ENCODE assay signal across 19 cellular contexts in genomic region chr5:133289686-133290367, GRCh38.
DNase-seq lines count a peak whose midpoint lies in the region; ATAC-seq, FAIRE-seq and TF ChIP-seq lines count a peak whose summit lies in the region.
"Had no signal": no experiment of that assay in that cellular context is flagged by ENCODE, and none has a peak within 500 bp of the region (broad histone marks: within the 10 kb centered on the region; RNA-seq: fewer than 3 reads in every experiment).

No MANE protein-coding gene starts in this region.

- intact Hi-C loops in dorsolateral prefrontal cortex (cut with DNase I): no loop called here

- H3K9me3 ChIP-seq in small intestine (ENCODE audit: control insufficient read depth, low read depth) (no peaks in the 10 kb centered on the region), tibial nerve (no peaks in the 10 kb centered on the region)
- H3K9me3 ChIP-seq: BLaER1 treated with 17β-estradiol and CSF1 and Interleukin-3, amounts not matched to agents 10 nM and 100 nM; gastrocnemius medialis; right lobe of liver; testis had no signal

- DNase-seq in LNCaP clone FGC (ENCODE audit: low read depth) (peak; percentile 74), NCI-H526 (lab: John Stamatoyannopoulos, UW) (peak; percentile 32 to 53), dorsolateral prefrontal cortex (no peak), small intestine (peak; percentile 21), tibial nerve (ENCODE audit: low spot score in 2 of 2) (no peak), SW480 (ENCODE audit: low spot score) (no peak)
- DNase-seq: activated CD4-positive, alpha-beta T cell treated with anti-CD3 and anti-CD28 coated beads, Interleukin-2, amount 10 ng/mL, durations not matched to agents 24 days and 14 days; activated naive CD8-positive, alpha-beta T cell treated with anti-CD3 and anti-CD28 coated beads, Interleukin-2, amount 10 ng/mL, durations not matched to agents 7 days and 5 days; endodermal cell; NCI-H1048; nephron progenitor cell; NK-92 treated with Interleukin-12 subunit alpha and Interleukin-12 subunit beta, amount 100 ng/mL, for 24 hours; right lobe of liver; testis had no signal

- no peak for FAIRE-seq in small intestine (lab: Jason Lieb, UNC)

- H3K4me1 ChIP-seq in small intestine (ENCODE audit: control insufficient read depth in 2 of 2, insufficient read depth in 1 of 2, low read depth in 1 of 2, low read length in 1 of 2) (no peaks in the 10 kb centered on the region), tibial nerve (no peaks in the 10 kb centered on the region)
- H3K4me1 ChIP-seq: right lobe of liver had no signal

- no peak for TF ChIP-seq EP300 in tibial nerve (IDR thresholded peaks at IDR 0.05)

- 35 to 69% (median 55%) methylated on average over 9 of the region's 9 CpGs for WGBS in small intestine, 3 donors
- WGBS in tibial nerve, 2 donors: 64 to 75% methylated on average over 9 of the region's 9 CpGs

- no peak overlapping the region for H3K4me3 ChIP-seq in LNCaP clone FGC (ENCODE audit: low read depth, low read length)
- H3K4me3 ChIP-seq in dorsolateral prefrontal cortex: no peak overlapping the region
- no peak overlapping the region for H3K4me3 ChIP-seq in small intestine (ENCODE audit: low read depth in 1 of 2, low read length in 2 of 2)
- no peak overlapping the region for H3K4me3 ChIP-seq in tibial nerve
- H3K4me3 ChIP-seq: BLaER1 treated with 17β-estradiol and CSF1 and Interleukin-3, amounts not matched to agents 10 nM and 100 nM; cardiac muscle cell; gastrocnemius medialis; right lobe of liver; testis had no signal

- ATAC-seq in GM19351 (IDR thresholded peaks at IDR 0.05; ENCODE audit: unreplicated experiment): no peak
- ATAC-seq: right lobe of liver, Right ventricle myocardium inferior had no signal

- H3K27me3 ChIP-seq in dorsolateral prefrontal cortex (no peaks in the 10 kb centered on the region), small intestine (ENCODE audit: control insufficient read depth in 2 of 2, insufficient read depth in 2 of 2, low read length in 2 of 2) (no peaks in the 10 kb centered on the region), tibial nerve (no peaks in the 10 kb centered on the region)
- H3K27me3 ChIP-seq: BLaER1 treated with 17β-estradiol and CSF1 and Interleukin-3, amounts not matched to agents 10 nM and 100 nM; cardiac muscle cell; gastrocnemius medialis; right lobe of liver; testis had no signal

- TF ChIP-seq POLR2A in tibial nerve (IDR thresholded peaks at IDR 0.05): no peak

- H3K27ac ChIP-seq in dorsolateral prefrontal cortex: peak overlapping the region in 58 of 59 donors; percentile 9 to 95 (median 80)
- H3K27ac ChIP-seq in small intestine (ENCODE audit: low read depth in 1 of 2, low read length in 1 of 2): no peak overlapping the region
- no peak overlapping the region for H3K27ac ChIP-seq in tibial nerve
- H3K27ac ChIP-seq: BLaER1 treated with 17β-estradiol and CSF1 and Interleukin-3, amounts not matched to agents 10 nM and 100 nM; cardiac muscle cell; right lobe of liver; testis had no signal

- H3K36me3 ChIP-seq in small intestine (ENCODE audit: control insufficient read depth in 2 of 2, insufficient read depth in 2 of 2, low read length in 2 of 2) (no peaks in the 10 kb centered on the region), tibial nerve (no peaks in the 10 kb centered on the region)
- H3K36me3 ChIP-seq: BLaER1 treated with 17β-estradiol and CSF1 and Interleukin-3, amounts not matched to agents 10 nM and 100 nM; cardiac muscle cell; gastrocnemius medialis; right lobe of liver had no signal

- TF ChIP-seq CTCF in LNCaP clone FGC (IDR thresholded peaks at IDR 0.05; ENCODE audit: control insufficient read depth, extremely low read depth, insufficient read depth): peak; percentile 34
- no peak for TF ChIP-seq CTCF in dorsolateral prefrontal cortex (IDR thresholded peaks at IDR 0.05 in 54 of 56, conservative IDR thresholded peaks at IDR 0.05 in 2 of 56; ENCODE audit: low read depth in 1 of 56, partially characterized antibody in 56 of 56)
- no peak for TF ChIP-seq CTCF in tibial nerve (IDR thresholded peaks at IDR 0.05)

Comparison
In these comparisons a context has a peak if more than half of its experiments do, and no peak if none do; other contexts are left out.
1. DNase-seq: peak in LNCaP clone FGC (single experiment), NCI-H526 (2 of 2) and small intestine (single experiment); none in dorsolateral prefrontal cortex (0 of 10), tibial nerve (0 of 2) and SW480 (single experiment).
2. H3K27ac ChIP-seq: peak in dorsolateral prefrontal cortex (58 of 59); none in small intestine (0 of 2) and tibial nerve (0 of 4).